ENCODE assay signal across 8 cellular contexts in the genomic region with DNA sequence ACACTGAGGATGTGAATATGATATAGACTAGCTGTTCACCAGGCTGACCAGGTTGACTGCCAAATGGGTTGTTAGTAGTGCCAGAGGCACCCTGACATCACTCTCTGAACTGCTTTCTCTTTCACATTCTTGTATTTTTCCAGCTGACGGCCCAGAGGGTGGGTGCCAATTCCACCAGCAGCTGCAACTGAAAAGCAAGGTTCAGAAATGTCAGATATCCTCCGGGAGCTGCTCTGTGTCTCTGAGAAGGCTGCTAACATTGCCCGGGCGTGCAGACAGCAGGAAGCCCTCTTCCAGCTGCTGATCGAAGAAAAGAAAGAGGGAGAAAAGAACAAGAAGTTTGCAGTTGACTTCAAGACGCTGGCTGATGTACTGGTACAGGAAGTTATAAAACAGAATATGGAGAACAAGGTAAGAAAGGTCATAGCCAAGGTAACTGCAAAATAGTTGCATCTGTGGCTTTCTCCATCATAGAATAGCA. TPM values are rescaled to one million over a fixed set of nuclear protein-coding genes. Genes with fewer than 3 reads are reported as not detected.
A peak's percentile ranks its signal among the peaks of the same experiment; 100 is the strongest.
DNase-seq lines count a peak whose midpoint lies in the region; ATAC-seq and TF ChIP-seq lines count a peak whose summit lies in the region.

No MANE protein-coding gene starts in this region.

- WGBS in mesendoderm (ENCODE audit: extremely low coverage, insufficient coverage, low lambda C conversion rate) = no CpG with 5 or more reads among the region's 6 CpGs

- H3K79me1 ChIP-seq in mesendoderm (ENCODE audit: low read length) = no peaks in the 10 kb centered on the region

- peaks cover 4% of the 10 kb centered on the region for H3K36me3 Mint-ChIP-seq in stimulated activated naive CD8-positive, alpha-beta T cell treated with anti-CD3 and anti-CD28 coated beads, Interleukin-15, Interleukin-2, amounts not matched to agents 100 ng/mL and 50 ng/mL, for 24 hours (ENCODE audit: low read depth)

- H2BK5ac ChIP-seq in mesendoderm (ENCODE audit: low read length) = no peak overlapping the region

- H3K27ac ChIP-seq in coronary artery = peak overlapping the region; percentile 37 to 40
- H3K27ac ChIP-seq in mesendoderm (ENCODE audit: low read depth, low read length) = no peak overlapping the region

- H3K56ac ChIP-seq in mesendoderm (ENCODE audit: low read length) = no peak overlapping the region

- no peak overlapping the region for H4K8ac ChIP-seq in mesendoderm (ENCODE audit: low read depth, low read length)

- no peaks in the 10 kb centered on the region for H3K36me3 ChIP-seq in mesendoderm (ENCODE audit: control insufficient read depth, insufficient read depth, low read length)

- peak; percentile 56 for DNase-seq in AG08396 (ENCODE audit: low spot score)
- peak; percentile 19 for DNase-seq in GM19240 (ENCODE audit: insufficient read length, low spot score)
- no peak for DNase-seq in coronary artery (ENCODE audit: low spot score)
- peak; percentile 25 for DNase-seq in mesendoderm
- DNase-seq in NCI-H1930 (lab: John Stamatoyannopoulos, UW) = no peak

- no peak overlapping the region for H3K18ac ChIP-seq in mesendoderm (ENCODE audit: low read length)

- H4K5ac ChIP-seq in mesendoderm (ENCODE audit: low read length) = no peak overlapping the region

- no peaks in the 10 kb centered on the region for H3K79me2 ChIP-seq in mesendoderm (ENCODE audit: control insufficient read depth, insufficient read depth, low read length)

- H2AK5ac ChIP-seq in mesendoderm (ENCODE audit: low read length) = no peak overlapping the region

- no peaks in the 10 kb centered on the region for H3K4me1 ChIP-seq in mesendoderm (ENCODE audit: control insufficient read depth, low read depth, low read length)

- no peak overlapping the region for H3K23ac ChIP-seq in mesendoderm (ENCODE audit: low read length)

- H3K9ac ChIP-seq in mesendoderm (ENCODE audit: low read length) = no peak overlapping the region

- no peaks in the 10 kb centered on the region for H3K9me3 Mint-ChIP-seq in stimulated activated naive CD8-positive, alpha-beta T cell treated with anti-CD3 and anti-CD28 coated beads, Interleukin-15, Interleukin-2, amounts not matched to agents 100 ng/mL and 50 ng/mL, for 24 hours

- H3K27me3 ChIP-seq in mesendoderm (ENCODE audit: insufficient read depth, low read length, poor library complexity) = no peaks in the 10 kb centered on the region

- no peak overlapping the region for H3K4me2 ChIP-seq in mesendoderm (ENCODE audit: low read length)

- H3K4ac ChIP-seq in mesendoderm (ENCODE audit: low read depth, low read length) = no peak overlapping the region

- H3K4me3 Mint-ChIP-seq in stimulated activated naive CD8-positive, alpha-beta T cell treated with anti-CD3 and anti-CD28 coated beads, Interleukin-15, Interleukin-2, amounts not matched to agents 100 ng/mL and 50 ng/mL, for 24 hours = peak overlapping the region; percentile 85

- no peak for TF ChIP-seq CTCF in coronary artery (IDR thresholded peaks at IDR 0.05)

- H2BK120ac ChIP-seq in mesendoderm (ENCODE audit: low read depth, low read length) = no peak overlapping the region

- H2BK15ac ChIP-seq in mesendoderm (replicated peaks; ENCODE audit: low read depth) = no peak overlapping the region

- ATAC-seq in HG03432 (IDR thresholded peaks at IDR 0.05; ENCODE audit: unreplicated experiment) = peak; percentile 90
- peak; percentile 93 to 95 for ATAC-seq in activated CD4-positive, CD25-positive, alpha-beta regulatory T cell treated with anti-CD3 and anti-CD28 coated beads, Interleukin-2, amount 50 U/mL, for 24 hours

- peak overlapping the region; percentile 73 for H3K27ac Mint-ChIP-seq in stimulated activated naive CD8-positive, alpha-beta T cell treated with anti-CD3 and anti-CD28 coated beads, Interleukin-15, Interleukin-2, amounts not matched to agents 100 ng/mL and 50 ng/mL, for 24 hours

- H3K27me3 Mint-ChIP-seq in stimulated activated naive CD8-positive, alpha-beta T cell treated with anti-CD3 and anti-CD28 coated beads, Interleukin-15, Interleukin-2, amounts not matched to agents 100 ng/mL and 50 ng/mL, for 24 hours = no peaks in the 10 kb centered on the region

- H3K4me3 ChIP-seq in coronary artery = peak overlapping the region; percentile 53
- H3K4me3 ChIP-seq in mesendoderm (ENCODE audit: low read length) = no peak overlapping the region

- peaks cover 34% of the 10 kb centered on the region for H3K4me1 Mint-ChIP-seq in stimulated activated naive CD8-positive, alpha-beta T cell treated with anti-CD3 and anti-CD28 coated beads, Interleukin-15, Interleukin-2, amounts not matched to agents 100 ng/mL and 50 ng/mL, for 24 hours (ENCODE audit: low read depth)

RNA-seq across cellular contexts. Expression of a gene that starts 16.5 kb away (rescaled TPM):
- polyA plus RNA-seq in mesendoderm (2013, experiment 1 of 2) = 2.6 TPM
- polyA plus RNA-seq in mesendoderm (2013, experiment 2 of 2) = 2.7 TPM

RNA-seq across cellular contexts. Expression of a gene that starts 40.3 kb away (rescaled TPM):
- polyA plus RNA-seq in mesendoderm (2013, experiment 1 of 2) = 22.4 TPM
- 21.3 TPM for polyA plus RNA-seq in mesendoderm (2013, experiment 2 of 2)

RNA-seq across cellular contexts. Expression of a gene that starts 48.2 kb away (rescaled TPM):
- polyA plus RNA-seq in mesendoderm (2013, experiment 1 of 2) = 2.0 TPM
- polyA plus RNA-seq in mesendoderm (2013, experiment 2 of 2) = 2.0 TPM

Comparison
In these comparisons a context has a peak if more than half of its experiments do, and no peak if none do; other contexts are left out.
1. DNase-seq: peak in AG08396 (single experiment), GM19240 (single experiment) and mesendoderm (single experiment); none in coronary artery (single experiment) and NCI-H1930 (0 of 2).